1 cellular context compared by ENCODE assay signal in the genomic region with DNA sequence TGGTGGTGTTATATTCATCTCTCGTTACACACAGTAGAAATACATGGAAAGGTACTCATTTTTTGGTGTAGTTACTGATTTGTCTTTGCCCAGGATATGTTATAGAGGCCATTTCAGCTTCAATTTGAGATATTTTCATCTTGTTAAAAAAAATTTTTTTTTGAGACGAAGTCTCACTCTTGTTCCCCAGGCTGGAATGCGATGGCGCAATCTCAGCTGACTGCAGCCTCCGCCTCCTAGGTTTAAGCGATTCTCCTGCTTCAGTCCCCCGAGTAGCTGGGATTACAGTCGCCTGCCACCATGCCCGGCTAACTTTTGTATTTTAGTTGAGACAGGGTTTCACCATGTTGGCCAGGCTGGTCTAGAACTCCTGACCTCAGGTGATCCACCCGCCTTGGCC.
TF ChIP-seq lines count a peak whose summit lies in the region.

No MANE protein-coding gene starts in this region.

TF ChIP-seq in H1, 55 proteins besides CTCF, POLR2A, EP300 and RAD21:
- TF ChIP-seq CEBPB (IDR thresholded peaks at IDR 0.05; ENCODE audit: low read depth, low read length), result peak; percentile 83
- no peak for TF ChIP-seq RFX5 (IDR thresholded peaks at IDR 0.05; ENCODE audit: borderline replicate concordance, low read depth, low read length)
